In the genomic region with DNA sequence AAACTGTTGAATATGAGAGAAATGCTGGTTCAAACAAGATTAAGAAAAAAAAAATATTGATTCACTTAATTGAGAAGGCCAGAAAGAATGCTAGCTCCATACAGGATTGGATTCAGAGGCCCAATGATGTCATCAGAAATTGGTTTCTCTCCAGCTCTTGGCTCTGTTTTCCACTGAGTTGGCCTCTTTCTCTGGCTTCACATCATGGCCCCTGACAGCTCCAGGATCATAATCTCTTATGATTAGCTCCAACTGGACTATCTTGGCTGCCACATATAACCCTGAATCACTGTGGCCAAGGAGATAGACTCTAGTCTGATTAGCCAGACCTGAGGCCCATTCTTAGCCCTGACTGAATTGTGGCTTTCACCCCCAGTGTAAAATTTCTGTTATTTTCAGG, we compare ENCODE assay signal across 18 cellular contexts.
DNase-seq lines count a peak whose midpoint lies in the region; ATAC-seq and TF ChIP-seq lines count a peak whose summit lies in the region.
"Had no signal": no experiment of that assay in that cellular context is flagged by ENCODE, and none has a peak within 500 bp of the region (broad histone marks: within the 10 kb centered on the region; RNA-seq: fewer than 3 reads in every experiment).

No MANE protein-coding gene starts in this region.

- DNase-seq in G401 (ENCODE audit: low spot score) (peak; percentile 98), amniotic epithelial cell (ENCODE audit: low read depth) (peak; percentile 61), fibroblast of the aortic adventitia (ENCODE audit: low read depth) (peak; percentile 98), non-pigmented ciliary epithelial cell (ENCODE audit: low read depth) (peak; percentile 24), 8988T (no peak)
- DNase-seq: activated CD4-positive, CD25-positive, alpha-beta regulatory T cell treated with anti-CD3 and anti-CD28 coated beads, Interleukin-2, amount 50 U/mL, for 72 hours; AML-193; cortex of kidney; DMS153; H7; Karpas-422; NCI-H146; NCI-H69; stimulated activated CD4-positive, alpha-beta T cell treated with anti-CD3 and anti-CD28 coated beads, Interleukin-12 subunit alpha, Interleukin-12 subunit beta, amount 100 ng/mL, for 4 hours had no signal

- ATAC-seq in GM21717 (IDR thresholded peaks at IDR 0.05; ENCODE audit: unreplicated experiment) (no peak), GM19395 (IDR thresholded peaks at IDR 0.05; ENCODE audit: unreplicated experiment) (no peak), GM21825 (IDR thresholded peaks at IDR 0.05; ENCODE audit: unreplicated experiment) (no peak)
- ATAC-seq: activated naive CD4-positive, alpha-beta T cell treated with anti-CD3 and anti-CD28 coated beads, Interleukin-2, amount 50 U/mL, for 72 hours had no signal

- no peak for TF ChIP-seq CTCF in fibroblast of the aortic adventitia (IDR thresholded peaks at IDR 0.05; ENCODE audit: insufficient read depth, low read length)

- in situ Hi-C loops in G401 (cut with HindIII; ENCODE audit: low sequenced_read_pairs) = no loop called here

- H3K4me3 ChIP-seq in fibroblast of the aortic adventitia (ENCODE audit: low read depth, low read length) = no peak overlapping the region
